Comparison of ENCODE assay signal across 8 cellular contexts in genomic region chr15:72782993-72783562, GRCh38. TPM values are rescaled to one million over a fixed set of nuclear protein-coding genes. Genes with fewer than 3 reads are reported as not detected.
DNase-seq lines count a peak whose midpoint lies in the region; ATAC-seq, FAIRE-seq and TF ChIP-seq lines count a peak whose summit lies in the region.

No MANE protein-coding gene starts in this region.

- H3K27ac ChIP-seq in AG04450 (ENCODE audit: low read depth, low read length) (peak overlapping the region; percentile 61), PC-3 (ENCODE audit: low read length) (peak overlapping the region; percentile 12; the same call in 1 of the 2 replicates), body of pancreas (peak overlapping the region; percentile 70 to 97 (median 88)), keratinocyte (ENCODE audit: control insufficient read depth, insufficient read depth, low read length) (peak overlapping the region; percentile 79)

- 0% methylated on average over 17 to 42 of the region's 46 CpGs for WGBS in body of pancreas, 2 donors

- FAIRE-seq in keratinocyte (lab: Jason Lieb, UNC) (no peak), D721Med (lab: Jason Lieb, UNC) (no peak)

- CTCF ChIA-PET in AG04450 (lab: Charles Lee) (interaction anchor here (0.9 kb wide), 1 partner anchor 61 kb away, joined by 5 read pairs; no protein-coding TSS in a partner anchor), PC-3 (lab: Charles Lee) (no interaction called here)

- H3K4me2 ChIP-seq in PC-3 (ENCODE audit: low read length), result peak overlapping the region; percentile 94
- H3K4me2 ChIP-seq in keratinocyte (ENCODE audit: control insufficient read depth, extremely low read depth, insufficient read depth, low read depth, low read length), result peak overlapping the region; percentile 86

- no peak for TF ChIP-seq POLR2A in body of pancreas (IDR thresholded peaks at IDR 0.05)

- H3K4me3 ChIP-seq in AG04450 (ENCODE audit: low read depth, low read length), result peak overlapping the region; percentile 94
- peak overlapping the region; percentile 97 for H3K4me3 ChIP-seq in PC-3 (ENCODE audit: low read length)
- H3K4me3 ChIP-seq in body of pancreas, result peak overlapping the region; percentile 88 to 99
- peak overlapping the region; percentile 72 to 95 (median 93) for H3K4me3 ChIP-seq in keratinocyte (ENCODE audit: control insufficient read depth in 2 of 3, extremely low read depth in 1 of 3, insufficient read depth in 2 of 3, low read depth in 1 of 3, low read length in 3 of 3)

- intact Hi-C loops in PC-3 (cut with micrococcal nuclease) (no loop called here), body of pancreas (cut with DNase I) (no loop called here)

- POLR2A ChIA-PET in AG04450 (lab: Yijun Ruan, JAX) (no interaction called here), PC-3 (lab: Charles Lee; ENCODE audit: unreplicated experiment) (no interaction called here)

- H3K27me3 ChIP-seq in AG04450 (ENCODE audit: control insufficient read depth, insufficient read depth, low read length) (no peaks in the 10 kb centered on the region), PC-3 (ENCODE audit: low read length) (no peaks in the 10 kb centered on the region; the same call in 1 of the 2 replicates), body of pancreas (no peaks in the 10 kb centered on the region), keratinocyte (ENCODE audit: control insufficient read depth, extremely low read depth, insufficient read depth, low read length) (no peaks in the 10 kb centered on the region)

- DNase-seq in AG04450 (ENCODE audit: low read depth, low spot score) (no peak), PC-3 (peak; percentile 12), body of pancreas (peak in 2 of 4 donors; percentile 51 to 57), keratinocyte (ENCODE audit: low read depth, low spot score) (no peak), D721Med (ENCODE audit: insufficient read length, low spot score) (no peak)
- peak; percentile 50 for DNase-seq in stimulated activated CD4-positive, alpha-beta T cell treated with anti-CD3 and anti-CD28 coated beads, Interleukin-15, amount 100 ng/mL, for 24 hours

- H3K79me2 ChIP-seq in PC-3 (ENCODE audit: low read length) (peaks cover 53% of the 10 kb centered on the region), keratinocyte (ENCODE audit: control insufficient read depth, insufficient read depth, low read length) (peaks cover 49% of the 10 kb centered on the region)

- 0 out of 2 replicates have a peak, but pooled peaks have one; percentile 13 for TF ChIP-seq CTCF in AG04450 (IDR thresholded peaks at IDR 0.05; ENCODE audit: low read depth, low read length)
- no peak for TF ChIP-seq CTCF in PC-3 (conservative IDR thresholded peaks at IDR 0.05; ENCODE audit: low read depth, low read length)
- peak in 1 of 7 experiments; percentile 6 for TF ChIP-seq CTCF in body of pancreas (IDR thresholded peaks at IDR 0.05)
- TF ChIP-seq CTCF in keratinocyte (optimal IDR thresholded peaks at IDR 0.05 in 1 of 3, IDR thresholded peaks at IDR 0.05 in 1 of 3, conservative IDR thresholded peaks at IDR 0.05 in 1 of 3; ENCODE audit: extremely low read depth in 1 of 3, insufficient read depth in 2 of 3, low read length in 3 of 3), result no peak
- no peak for TF ChIP-seq CTCF in D721Med (IDR thresholded peaks at IDR 0.05; ENCODE audit: insufficient read depth, missing control alignments)

- H3K9me1 ChIP-seq in keratinocyte (ENCODE audit: control insufficient read depth, extremely low read depth, insufficient read depth, low read length), result no peaks in the 10 kb centered on the region

- ATAC-seq in GM18861 (IDR thresholded peaks at IDR 0.05; ENCODE audit: unreplicated experiment) (peak; percentile 10), HG03039 (IDR thresholded peaks at IDR 0.05; ENCODE audit: unreplicated experiment) (peak; percentile 36), PC-3 (peak; percentile 55), body of pancreas (peak; percentile 23)

- H3K36me3 ChIP-seq in PC-3 (ENCODE audit: low read depth, low read length), result peaks cover 7% of the 10 kb centered on the region; the same call in 1 of the 2 replicates
- no peaks in the 10 kb centered on the region for H3K36me3 ChIP-seq in body of pancreas (replicated peaks in 1 of 2; ENCODE audit: insufficient read depth in 1 of 2, low read depth in 2 of 2)
- H3K36me3 ChIP-seq in keratinocyte (ENCODE audit: control insufficient read depth in 2 of 2, extremely low read depth in 1 of 2, insufficient read depth in 2 of 2, low read length in 2 of 2), result peaks cover 0 to 8% of the 10 kb centered on the region in 2 experiments

- dilution Hi-C loops in keratinocyte (cut with MboI; ENCODE audit: extremely low pct_ligation_motif_present, low sequenced_read_pairs), result no loop called here

- H2AFZ ChIP-seq in PC-3 (ENCODE audit: low read length) (peak overlapping the region; percentile 99), keratinocyte (ENCODE audit: control insufficient read depth, low read length) (peak overlapping the region; percentile 80)

- H4K20me1 ChIP-seq in PC-3 (ENCODE audit: low read length) (no peaks in the 10 kb centered on the region), keratinocyte (ENCODE audit: control insufficient read depth, extremely low read depth, insufficient read depth, low read length) (no peaks in the 10 kb centered on the region)

- no peaks in the 10 kb centered on the region for H3K9me2 ChIP-seq in PC-3 (replicated peaks; ENCODE audit: low read length)

- no peaks in the 10 kb centered on the region; the same call in 1 of the 2 replicates for H3K9me3 ChIP-seq in AG04450 (ENCODE audit: control insufficient read depth, insufficient read depth, low read length)
- no peaks in the 10 kb centered on the region for H3K9me3 ChIP-seq in PC-3 (ENCODE audit: low read length)
- H3K9me3 ChIP-seq in body of pancreas, result no peaks in the 10 kb centered on the region
- H3K9me3 ChIP-seq in keratinocyte (ENCODE audit: control insufficient read depth, low read depth, low read length), result no peaks in the 10 kb centered on the region

- H3K9ac ChIP-seq in PC-3 (ENCODE audit: low read length) (peak overlapping the region; percentile 95), keratinocyte (ENCODE audit: control insufficient read depth, extremely low read depth, insufficient read depth, low read length) (peak overlapping the region; percentile 88)

- BruUV-seq in PC-3 (replicated peaks; lab: Mats Ljungman, UMichigan), result no TSS peak

- H3K4me1 ChIP-seq in PC-3 (ENCODE audit: insufficient read depth, low read length) (peaks cover 6% of the 10 kb centered on the region), body of pancreas (peaks cover 27% of the 10 kb centered on the region), keratinocyte (ENCODE audit: control insufficient read depth, extremely low read depth, insufficient read depth, low read length) (peaks cover 11% of the 10 kb centered on the region)

- no peaks in the 10 kb centered on the region for H3F3A ChIP-seq in PC-3 (ENCODE audit: low read length, unreplicated experiment)

RNA-seq across cellular contexts. Expression of gene ADPGK, which starts 0.5 kb away (rescaled TPM):
- 61.1 and 74.3 TPM in 2 replicates for polyA plus RNA-seq in AG04450 (2011; rRNA removed)
- 53.6 and 54.2 TPM in 2 replicates for polyA minus RNA-seq in AG04450 (2011; rRNA and poly(A)+ RNA removed)
- total RNA-seq in PC-3 (2014; rRNA removed), result 50.0 and 52.9 TPM in 2 replicates
- total RNA-seq in body of pancreas, result 10 to 100 TPM; 52.1 to 85.0 TPM
- 48.5 to 62.3 TPM (median 60.1 TPM) in 3 replicates for polyA plus RNA-seq in keratinocyte
- polyA plus RNA-seq in keratinocyte (2011; ENCODE audit: low read depth), result 13.1 TPM
- 13.7 and 25.9 TPM in 2 replicates for polyA plus RNA-seq in keratinocyte (2011; cell fraction: cytosol; rRNA removed)
- 109 and 123 TPM in 2 replicates for polyA plus RNA-seq in keratinocyte (2011; cell fraction: nucleus; rRNA removed)
- 21.2 and 26.0 TPM in 2 replicates for polyA plus RNA-seq in keratinocyte (2012; ENCODE audit: low replicate concordance)
- 40.8 to 44.1 TPM (median 42.1 TPM) in 3 replicates for polyA minus RNA-seq in keratinocyte
- 32.0 TPM for polyA minus RNA-seq in keratinocyte (2011; cell fraction: cytosol; rRNA and poly(A)+ RNA removed)
- 61.9 and 93.9 TPM in 2 replicates for polyA minus RNA-seq in keratinocyte (2011; cell fraction: nucleus; rRNA and poly(A)+ RNA removed)

Comparison
In these comparisons a context has a peak if more than half of its experiments do, and no peak if none do; other contexts are left out.
1. DNase-seq: peak in PC-3 (single experiment) and stimulated activated CD4-positive, alpha-beta T cell treated with anti-CD3 and anti-CD28 coated beads, Interleukin-15, amount 100 ng/mL, for 24 hours (single experiment); none in AG04450 (single experiment), keratinocyte (single experiment) and D721Med (single experiment).
2. H3K27ac ChIP-seq: peak in every context shown above with its lines; median percentile 88 in body of pancreas; 79 in keratinocyte; 61 in AG04450; 12 in PC-3.
3. Peak in every context shown above with its lines, with median percentiles within 50 percentile points of each other: H3K4me3 ChIP-seq and ATAC-seq.